In genomic region chr11:63490551-63491239, GRCh38 we compare ENCODE assay signal across 8 cellular contexts. TPM values are rescaled to one million over a fixed set of nuclear protein-coding genes. Genes with fewer than 3 reads are reported as not detected.
A peak's percentile ranks its signal among the peaks of the same experiment; 100 is the strongest.
DNase-seq lines count a peak whose midpoint lies in the region; ATAC-seq and TF ChIP-seq lines count a peak whose summit lies in the region.

Gene PLAAT5 (minus strand): TSS chr11:63491167. CDS start chr11:63491034, 133 bp downstream.

- peak within 1 kb of the TSS; percentile 89 to 98 for H3K4me3 Mint-ChIP-seq in CD14-positive monocyte
- H3K4me3 Mint-ChIP-seq in activated CD4-positive, alpha-beta T cell treated with anti-CD3 and anti-CD28 coated beads, Interleukin-2, amount 10 ng/mL, durations not matched to agents 24 days and 14 days, result peak within 1 kb of the TSS; percentile 80

- TF ChIP-seq CTCF in CD14-positive monocyte (IDR thresholded peaks at IDR 0.05), result no peak
- TF ChIP-seq CTCF in uterus (IDR thresholded peaks at IDR 0.05), result no peak

- DNase-seq in CD14-positive monocyte (ENCODE audit: low spot score) (no peak), uterus (peak; percentile 39 to 52), MV-4-11 (lab: John Stamatoyannopoulos, UW) (no peak)
- peak; percentile 65 for DNase-seq in activated CD4-positive, alpha-beta T cell treated with anti-CD3 and anti-CD28 coated beads, Interleukin-2, amount 10 ng/mL, durations not matched to agents 24 days and 14 days
- no peak for DNase-seq in stimulated activated naive CD4-positive, alpha-beta T cell treated with Interleukin-2 at 50 U/mL for 16 hours (lab: John Stamatoyannopoulos, UW)

- H3K36me3 ChIP-seq in muscle layer of duodenum (ENCODE audit: control insufficient read depth in 1 of 2, insufficient read depth in 2 of 2, low read length in 2 of 2) (no peaks in the 10 kb centered on the region), uterus (no peaks in the 10 kb centered on the region)

- ATAC-seq in esophagus mucosa (peak; percentile 32), GM21526 (IDR thresholded peaks at IDR 0.05; ENCODE audit: low FRiP score, unreplicated experiment) (no peak)

- H3K27ac Mint-ChIP-seq in CD14-positive monocyte, result peak within 1 kb of the TSS in 3 of 7 donors; percentile 63 to 83 (median 82)
- H3K27ac Mint-ChIP-seq in activated CD4-positive, alpha-beta T cell treated with anti-CD3 and anti-CD28 coated beads, Interleukin-2, amount 10 ng/mL, durations not matched to agents 24 days and 14 days, result no peak within 1 kb of the TSS

- H3K36me3 Mint-ChIP-seq in CD14-positive monocyte, result peaks cover 0 to 9% of the 10 kb centered on the region in 2 donors
- no peaks in the 10 kb centered on the region for H3K36me3 Mint-ChIP-seq in activated CD4-positive, alpha-beta T cell treated with anti-CD3 and anti-CD28 coated beads, Interleukin-2, amount 10 ng/mL, durations not matched to agents 24 days and 14 days (ENCODE audit: low read depth)

- peaks cover 39% of the 10 kb centered on the region for H3K4me1 Mint-ChIP-seq in CD14-positive monocyte
- peaks cover 6% of the 10 kb centered on the region for H3K4me1 Mint-ChIP-seq in activated CD4-positive, alpha-beta T cell treated with anti-CD3 and anti-CD28 coated beads, Interleukin-2, amount 10 ng/mL, durations not matched to agents 24 days and 14 days

- H3K27ac ChIP-seq in muscle layer of duodenum (ENCODE audit: low read length) (no peak within 1 kb of the TSS), uterus (peak within 1 kb of the TSS; percentile 63 to 77)

- peak in 1 of 2 donors; percentile 29 for TF ChIP-seq POLR2A in uterus (IDR thresholded peaks at IDR 0.05)

- peaks cover 0 to 4% of the 10 kb centered on the region in 2 donors for H3K9me3 ChIP-seq in muscle layer of duodenum (ENCODE audit: control insufficient read depth in 1 of 2, low read length in 2 of 2)
- H3K9me3 ChIP-seq in uterus, result no peaks in the 10 kb centered on the region

- intact Hi-C loops in CD14-positive monocyte (cut with micrococcal nuclease) (no loop called here), uterus (cut with DNase I; ENCODE audit: low total_unique reads) (no loop called here)
- intact Hi-C loops in activated CD4-positive, alpha-beta T cell treated with anti-CD3 and anti-CD28 coated beads, Interleukin-2, amount 10 ng/mL, durations not matched to agents 24 days and 14 days (cut with micrococcal nuclease), result no loop called here

- peaks cover 15 to 31% (median 18%) of the 10 kb centered on the region in 3 donors for H3K27me3 Mint-ChIP-seq in CD14-positive monocyte (ENCODE audit: low read depth in 3 of 3)
- H3K27me3 Mint-ChIP-seq in activated CD4-positive, alpha-beta T cell treated with anti-CD3 and anti-CD28 coated beads, Interleukin-2, amount 10 ng/mL, durations not matched to agents 24 days and 14 days, result peaks cover 70% of the 10 kb centered on the region

- peaks cover 4 to 11% of the 10 kb centered on the region in 2 donors for H3K4me1 ChIP-seq in muscle layer of duodenum (ENCODE audit: control insufficient read depth in 1 of 2, insufficient read depth in 2 of 2, low read length in 2 of 2)
- peaks cover 0 to 6% of the 10 kb centered on the region in 2 donors for H3K4me1 ChIP-seq in uterus

- H3K27me3 ChIP-seq in muscle layer of duodenum (ENCODE audit: low read depth, low read length), result no peaks in the 10 kb centered on the region
- no peaks in the 10 kb centered on the region for H3K27me3 ChIP-seq in uterus

- H3K4me3 ChIP-seq in muscle layer of duodenum (ENCODE audit: low read depth in 1 of 2, low read length in 2 of 2), result peak within 1 kb of the TSS; percentile 60 to 83
- H3K4me3 ChIP-seq in uterus, result peak within 1 kb of the TSS; percentile 34 to 40

- H3K9me3 Mint-ChIP-seq in CD14-positive monocyte, result peaks cover 3 to 16% (median 7%) of the 10 kb centered on the region in 7 donors
- peaks cover under 1% of the 10 kb centered on the region for H3K9me3 Mint-ChIP-seq in activated CD4-positive, alpha-beta T cell treated with anti-CD3 and anti-CD28 coated beads, Interleukin-2, amount 10 ng/mL, durations not matched to agents 24 days and 14 days

RNA-seq across cellular contexts. Expression of gene PLAAT5, which starts in this region (rescaled TPM):
- under 1 TPM in 1 of 2 donors, not detected in 1; 0.62 TPM for polyA plus RNA-seq in CD14-positive monocyte
- total RNA-seq in activated CD4-positive, alpha-beta T cell treated with anti-CD3 and anti-CD28 coated beads, Interleukin-2, amount 10 ng/mL, durations not matched to agents 24 days and 14 days, result not detected in 2 replicates
- total RNA-seq in esophagus mucosa, result 0.16 TPM
- total RNA-seq in uterus, result 1 to 10 TPM in 2 of 4 donors, under 1 TPM in 1, not detected in 1; 0.29 to 4.2 (median 3.7) TPM

Comparison
In these comparisons a context has a peak if more than half of its experiments do, and no peak if none do; other contexts are left out.
1. Peak in DNase-seq in activated CD4-positive, alpha-beta T cell treated with anti-CD3 and anti-CD28 coated beads, Interleukin-2, amount 10 ng/mL, durations not matched to agents 24 days and 14 days; RNA of the gene not detected or under 1 TPM.
2. Peak in ATAC-seq in esophagus mucosa; RNA of the gene not detected or under 1 TPM.
3. DNase-seq: peak in uterus (2 of 2); none in CD14-positive monocyte (single experiment), stimulated activated naive CD4-positive, alpha-beta T cell treated with Interleukin-2 at 50 U/mL for 16 hours (single experiment) and MV-4-11 (single experiment).